In the genomic region with DNA sequence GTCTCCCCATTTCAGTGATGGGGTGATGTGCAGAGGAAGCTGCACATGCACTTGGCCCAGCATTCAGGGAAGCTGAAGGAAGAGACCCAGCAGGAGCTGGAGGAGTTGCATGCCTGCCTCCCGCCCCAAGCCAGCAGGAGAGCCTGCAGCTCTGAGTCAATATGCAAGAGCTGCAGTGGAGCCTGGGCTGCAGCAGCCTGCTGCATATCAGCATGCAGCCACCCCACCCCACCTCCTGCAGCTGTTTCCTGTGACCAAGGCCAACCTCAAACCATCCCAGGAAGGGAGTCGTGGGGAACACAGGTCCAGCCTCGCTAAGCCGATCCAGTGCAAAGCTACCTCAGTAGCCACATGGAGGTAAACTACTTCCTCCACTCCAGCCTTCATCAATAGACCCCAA, we compare ENCODE assay signal across 2 cellular contexts.
TF ChIP-seq lines count a peak whose summit lies in the region.

No MANE protein-coding gene starts in this region.

TF ChIP-seq in HepG2, 621 proteins besides CTCF, POLR2A, EP300 and RAD21:
- TF ChIP-seq KDM2A (CRISPR knock-in tag; IDR thresholded peaks at IDR 0.05; ENCODE audit: borderline replicate concordance, low read depth) (peak; percentile 36; the same call in 1 of the 2 replicates), POLR2AphosphoS2 (IDR thresholded peaks at IDR 0.05; ENCODE audit: low read depth, low read length) (no peak)

TF ChIP-seq in K562, 482 proteins besides CTCF, POLR2A, EP300 and RAD21:
- TF ChIP-seq, protein P1, sequence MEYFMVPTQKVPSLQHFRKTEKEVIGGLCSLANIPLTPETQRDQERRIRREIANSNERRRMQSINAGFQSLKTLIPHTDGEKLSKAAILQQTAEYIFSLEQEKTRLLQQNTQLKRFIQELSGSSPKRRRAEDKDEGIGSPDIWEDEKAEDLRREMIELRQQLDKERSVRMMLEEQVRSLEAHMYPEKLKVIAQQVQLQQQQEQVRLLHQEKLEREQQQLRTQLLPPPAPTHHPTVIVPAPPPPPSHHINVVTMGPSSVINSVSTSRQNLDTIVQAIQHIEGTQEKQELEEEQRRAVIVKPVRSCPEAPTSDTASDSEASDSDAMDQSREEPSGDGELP (CRISPR knock-in tag; IDR thresholded peaks at IDR 0.05; ENCODE audit: borderline replicate concordance) = no peak
- TF ChIP-seq ZNF785 (CRISPR knock-in tag; IDR thresholded peaks at IDR 0.05) (no peak), FOXK1 (CRISPR knock-in tag; IDR thresholded peaks at IDR 0.05; ENCODE audit: borderline replicate concordance) (no peak), SLC30A9 (CRISPR knock-in tag; IDR thresholded peaks at IDR 0.05) (no peak), FUS (optimal IDR thresholded peaks at IDR 0.05; ENCODE audit: low read depth, low read length) (no peak), POLR2G (IDR thresholded peaks at IDR 0.05; ENCODE audit: low read depth, low read length) (peak; percentile 46)
